ENCODE assay signal across 10 cellular contexts in genomic region chr9:4237748-4238511, GRCh38.
DNase-seq lines count a peak whose midpoint lies in the region; ATAC-seq and TF ChIP-seq lines count a peak whose summit lies in the region.
"Had no signal": no experiment of that assay in that cellular context is flagged by ENCODE, and none has a peak within 500 bp of the region (broad histone marks: within the 10 kb centered on the region; RNA-seq: fewer than 3 reads in every experiment).

No MANE protein-coding gene starts in this region.

- no peak for ATAC-seq in GM21360 (IDR thresholded peaks at IDR 0.05; ENCODE audit: unreplicated experiment)

- peak overlapping the region; percentile 94 for H3K27ac ChIP-seq in ACC112 (ENCODE audit: low read depth, low read length)
- H3K27ac ChIP-seq in brain microvascular endothelial cell, result peak overlapping the region; percentile 82
- H3K27ac ChIP-seq in mesenchymal stem cell (ENCODE audit: low read length, poor library complexity, severe bottlenecking), result peak overlapping the region; percentile 89

- H4K91ac ChIP-seq in mesenchymal stem cell (ENCODE audit: low read length), result no peak overlapping the region

- no peak for TF ChIP-seq CTCF in brain microvascular endothelial cell (IDR thresholded peaks at IDR 0.05; ENCODE audit: low read depth, low read length, missing control alignments)

- H3K14ac ChIP-seq in mesenchymal stem cell (ENCODE audit: low read length in 2 of 2), result no peak overlapping the region

- no peak overlapping the region for H2BK120ac ChIP-seq in mesenchymal stem cell (ENCODE audit: low read depth, low read length)

- H2BK5ac ChIP-seq in mesenchymal stem cell (ENCODE audit: low read depth, low read length, poor library complexity, severe bottlenecking), result peak overlapping the region; percentile 90

- peak overlapping the region in 1 of 2 experiments; percentile 37 for H3K4ac ChIP-seq in mesenchymal stem cell (ENCODE audit: low read depth in 1 of 2, low read length in 2 of 2)

- H3K4me3 ChIP-seq in ACC112 (ENCODE audit: low read depth, low read length) (peak overlapping the region; percentile 69), HAP-1 (no peak overlapping the region), brain microvascular endothelial cell (ENCODE audit: low read depth, low read length) (no peak overlapping the region), mesenchymal stem cell (ENCODE audit: insufficient read depth in 1 of 2, low read depth in 1 of 2, low read length in 2 of 2) (peak overlapping the region in 1 of 2 experiments; percentile 20)

- H2AFZ ChIP-seq in ACC112 (ENCODE audit: low read length, unreplicated experiment), result peak overlapping the region; percentile 54
- H2AFZ ChIP-seq in mesenchymal stem cell (ENCODE audit: low read depth, low read length), result no peak overlapping the region

- DNase-seq in HAP-1 (ENCODE audit: low spot score in 2 of 2) (peak; percentile 66), brain microvascular endothelial cell (no peak), mesenchymal stem cell (peak; percentile 53), HK-2 (ENCODE audit: unreplicated experiment) (no peak), AML-193 (lab: John Stamatoyannopoulos, UW) (no peak)
- DNase-seq in activated CD4-positive, alpha-beta T cell treated with anti-CD3 and anti-CD28 coated beads, Interleukin-2, amount 50 U/mL, for 1 hour, result no peak
- DNase-seq: Kasumi-1, T-helper 9 cell had no signal

- H3K4me2 ChIP-seq in mesenchymal stem cell (ENCODE audit: low read length, poor library complexity, severe bottlenecking), result peak overlapping the region; percentile 38

- H3K23ac ChIP-seq in mesenchymal stem cell (ENCODE audit: low read length in 2 of 2), result no peak overlapping the region

- in situ Hi-C loops in HAP-1 (cut with MboI; ENCODE audit: low sequenced_read_pairs), result no loop called here
- in situ Hi-C loops in brain microvascular endothelial cell (cut with HindIII; ENCODE audit: low pct_ligation_motif_present, low sequenced_read_pairs), result no loop called here

- H3K9ac ChIP-seq in mesenchymal stem cell (ENCODE audit: low read length), result peak overlapping the region; percentile 73

- peak overlapping the region in 1 of 2 experiments; percentile 6 for H2BK12ac ChIP-seq in mesenchymal stem cell (ENCODE audit: low read length in 2 of 2)

- H3K4me1 ChIP-seq in ACC112 (ENCODE audit: control insufficient read depth, insufficient read depth, low read length, unreplicated experiment), result peaks cover 32% of the 10 kb centered on the region
- peaks cover 33% of the 10 kb centered on the region for H3K4me1 ChIP-seq in HAP-1
- H3K4me1 ChIP-seq in mesenchymal stem cell (ENCODE audit: control insufficient read depth, insufficient read depth, low read depth, low read length), result peaks cover 7% of the 10 kb centered on the region

- H3K79me2 ChIP-seq in ACC112 (ENCODE audit: control insufficient read depth, insufficient read depth, low read length, unreplicated experiment), result peaks cover 7% of the 10 kb centered on the region

- no peaks in the 10 kb centered on the region for H3K9me3 ChIP-seq in HAP-1
- H3K9me3 ChIP-seq in mesenchymal stem cell (ENCODE audit: control insufficient read depth, low read length), result no peaks in the 10 kb centered on the region

- no CpG with 5 or more reads among the region's 6 CpGs for WGBS in mesenchymal stem cell

- H4K8ac ChIP-seq in mesenchymal stem cell (ENCODE audit: low read length), result no peak overlapping the region

- peaks cover 6% of the 10 kb centered on the region for H3K79me1 ChIP-seq in mesenchymal stem cell (replicated peaks; ENCODE audit: low read length, poor library complexity, severe bottlenecking)

- peak overlapping the region in 1 of 2 experiments; percentile 22 for H3K18ac ChIP-seq in mesenchymal stem cell (ENCODE audit: low read depth in 1 of 2, low read length in 2 of 2)

- no peaks in the 10 kb centered on the region for H3K27me3 ChIP-seq in ACC112 (ENCODE audit: insufficient read depth, low read length)
- H3K27me3 ChIP-seq in HAP-1 (ENCODE audit: low read depth), result no peaks in the 10 kb centered on the region
- H3K27me3 ChIP-seq in brain microvascular endothelial cell (replicated peaks), result no peaks in the 10 kb centered on the region
- H3K27me3 ChIP-seq in mesenchymal stem cell (ENCODE audit: control insufficient read depth in 1 of 2, insufficient read depth in 1 of 2, low read length in 2 of 2), result no peaks in the 10 kb centered on the region

- no peak overlapping the region for H2BK15ac ChIP-seq in mesenchymal stem cell (ENCODE audit: low read depth, poor library complexity, severe bottlenecking)

- peaks cover 6% of the 10 kb centered on the region; the same call in 1 of the 2 replicates for H3K36me3 ChIP-seq in ACC112 (ENCODE audit: insufficient read depth, low read length)
- no peaks in the 10 kb centered on the region for H3K36me3 ChIP-seq in HAP-1 (replicated peaks)
- no peaks in the 10 kb centered on the region for H3K36me3 ChIP-seq in brain microvascular endothelial cell (replicated peaks)
- H3K36me3 ChIP-seq in mesenchymal stem cell (ENCODE audit: control insufficient read depth in 1 of 2, insufficient read depth in 2 of 2, low read depth in 1 of 2, low read length in 2 of 2), result peaks cover 3 to 10% of the 10 kb centered on the region in 2 experiments

- peak overlapping the region; percentile 78 for H2AK5ac ChIP-seq in mesenchymal stem cell (ENCODE audit: low read length, severe bottlenecking)

Comparison
In these comparisons a context has a peak if more than half of its experiments do, and no peak if none do; other contexts are left out.
1. DNase-seq: peak in HAP-1 (2 of 2) and mesenchymal stem cell (single experiment); none in brain microvascular endothelial cell (single experiment), HK-2 (single experiment), AML-193 (0 of 2) and activated CD4-positive, alpha-beta T cell treated with anti-CD3 and anti-CD28 coated beads, Interleukin-2, amount 50 U/mL, for 1 hour (single experiment).
2. Peak in every context shown above with its lines, with median percentiles within 50 percentile points of each other: H3K27ac ChIP-seq.